1 cellular context compared by ENCODE assay signal in genomic region chr9:26945591-26945990, GRCh38.
TF ChIP-seq lines count a peak whose summit lies in the region.

No MANE protein-coding gene starts in this region.

TF ChIP-seq in A549, 52 proteins besides CTCF, POLR2A, EP300 and RAD21 (continued from another document):
- TF ChIP-seq REST (IDR thresholded peaks at IDR 0.05), result no peak
- no peak for TF ChIP-seq RFX5 (IDR thresholded peaks at IDR 0.05)
- TF ChIP-seq EHF (CRISPR knock-in tag; IDR thresholded peaks at IDR 0.05), result no peak
- no peak for TF ChIP-seq RCOR1 (IDR thresholded peaks at IDR 0.05; ENCODE audit: low read depth, low read length)
